36 cellular contexts compared by ENCODE assay signal in the genomic region with DNA sequence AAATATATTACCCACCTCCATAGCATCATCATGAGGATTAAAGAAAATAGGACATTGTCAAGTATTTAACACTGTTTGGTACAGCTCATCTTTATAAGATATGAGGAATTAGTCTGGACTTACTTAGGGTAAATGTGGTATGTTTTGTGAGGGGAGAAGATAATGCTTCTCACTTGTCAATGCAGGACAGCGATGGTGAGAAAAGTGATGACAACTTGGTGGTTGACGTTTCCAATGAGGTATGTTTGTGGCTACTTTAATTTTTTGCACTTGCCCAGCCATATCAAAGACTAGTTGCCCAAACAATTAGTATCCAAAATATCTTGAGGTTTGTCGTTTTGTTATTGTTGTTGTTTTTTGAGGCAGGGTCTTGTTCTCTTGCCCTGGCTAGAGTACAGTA.
"Had no signal": no experiment of that assay in that cellular context is flagged by ENCODE, and none has a peak within 500 bp of the region (broad histone marks: within the 10 kb centered on the region; RNA-seq: fewer than 3 reads in every experiment).

No MANE protein-coding gene starts in this region.

- H3K4me3 Mint-ChIP-seq: activated B cell treated with CpG ODN at 0.5 μM for 24 hours; activated CD4-positive, alpha-beta memory T cell treated with anti-CD3 and anti-CD28 coated beads for 36 hours; activated CD4-positive, alpha-beta T cell treated with anti-CD3 and anti-CD28 coated beads, Interleukin-2, amount 10 ng/mL, durations not matched to agents 24 days and 14 days; activated CD8-positive, alpha-beta T cell treated with anti-CD3 and anti-CD28 coated beads for 36 hours; activated naive CD4-positive, alpha-beta T cell treated with anti-CD3 and anti-CD28 coated beads for 36 hours; activated naive CD8-positive, alpha-beta T cell treated with anti-CD3 and anti-CD28 coated beads for 36 hours; activated T-cell treated with anti-CD3 and anti-CD28 coated beads, Interleukin-2, amount 50 U/mL, for 4 hours; activated T-cell treated with anti-CD3 and anti-CD28 coated beads, Interleukin-2, amount 50 U/mL, for 72 hours; activated T-helper 1 cell treated with anti-CD3 and anti-CD28 coated beads, Interleukin-12 subunit alpha, Interleukin-12 subunit beta, Interleukin-2, Interleukin-4 antibody, amounts not matched to agents 30 ng/mL and 10 ng/mL and 1 ng/mL, durations not matched to agents 14 hours and 24 hours and 36 hours; activated T-helper 17 cell treated with anti-CD3 and anti-CD28 coated beads, Interleukin-2, amount 50 U/mL, for 72 hours; brain; central memory CD8-positive, alpha-beta T cell; T-cell; T-helper 2 cell treated with Interferon-gamma antibody and Interleukin-4, amounts not matched to agents 5 μg/mL and 100 μg/mL, for 36 hours had no signal

- H3K27ac ChIP-seq: adrenal gland, ascending aorta, cardiac muscle cell, VCaP had no signal

- H3K27me3 ChIP-seq: adrenal gland, ascending aorta, cardiac muscle cell had no signal

- H3K9me3 Mint-ChIP-seq: activated B cell treated with CpG ODN at 0.5 μM for 24 hours; activated CD4-positive, alpha-beta memory T cell treated with anti-CD3 and anti-CD28 coated beads for 36 hours; activated CD8-positive, alpha-beta T cell treated with anti-CD3 and anti-CD28 coated beads for 36 hours; activated naive CD4-positive, alpha-beta T cell treated with anti-CD3 and anti-CD28 coated beads for 36 hours; activated naive CD4-positive, alpha-beta T cell treated with anti-CD3 and anti-CD28 coated beads, Interleukin-2, amount 50 U/mL, for 72 hours; activated T-cell treated with anti-CD3 and anti-CD28 coated beads, Interleukin-2, amount 50 U/mL, for 4 hours; activated T-cell treated with anti-CD3 and anti-CD28 coated beads, Interleukin-2, amount 50 U/mL, for 72 hours; activated T-helper 1 cell treated with anti-CD3 and anti-CD28 coated beads, Interleukin-12 subunit alpha, Interleukin-12 subunit beta, Interleukin-2, Interleukin-4 antibody, amounts not matched to agents 30 ng/mL and 10 ng/mL and 1 ng/mL, durations not matched to agents 14 hours and 24 hours and 36 hours; activated T-helper 17 cell treated with anti-CD3 and anti-CD28 coated beads, Interleukin-2, amount 50 U/mL, for 72 hours; brain; central memory CD8-positive, alpha-beta T cell; T-cell; T-helper 2 cell treated with Interferon-gamma antibody and Interleukin-4, amounts not matched to agents 5 μg/mL and 100 μg/mL, for 36 hours had no signal

- H3K27me3 Mint-ChIP-seq: activated B cell treated with CpG ODN at 0.5 μM for 24 hours; activated CD4-positive, alpha-beta memory T cell treated with anti-CD3 and anti-CD28 coated beads for 36 hours; activated CD4-positive, alpha-beta T cell treated with anti-CD3 and anti-CD28 coated beads, Interleukin-2, amount 10 ng/mL, durations not matched to agents 24 days and 14 days; activated CD8-positive, alpha-beta T cell treated with anti-CD3 and anti-CD28 coated beads for 36 hours; activated naive CD8-positive, alpha-beta T cell treated with anti-CD3 and anti-CD28 coated beads for 36 hours; activated T-helper 17 cell treated with anti-CD3 and anti-CD28 coated beads, Interleukin-2, amount 50 U/mL, for 72 hours; central memory CD8-positive, alpha-beta T cell; T-cell had no signal

- H3K36me3 ChIP-seq: cardiac muscle cell had no signal

- H3K4me1 ChIP-seq: ascending aorta had no signal

- DNase-seq: activated B cell treated with CpG ODN at 0.5 μM for 24 hours; activated CD4-positive, alpha-beta memory T cell treated with anti-CD3 and anti-CD28 coated beads for 36 hours; activated CD4-positive, alpha-beta T cell treated with anti-CD3 and anti-CD28 coated beads for 4 hours; activated CD4-positive, alpha-beta T cell treated with anti-CD3 and anti-CD28 coated beads, Interleukin-2, amount 10 ng/mL, durations not matched to agents 24 days and 14 days; activated CD4-positive, alpha-beta T cell treated with anti-CD3 and anti-CD28 coated beads, Interleukin-2, amount 50 U/mL, for 1 hour; activated CD4-positive, alpha-beta T cell treated with anti-CD3 and anti-CD28 coated beads, Interleukin-2, amount 50 U/mL, for 4 hours; activated CD4-positive, CD25-positive, alpha-beta regulatory T cell treated with anti-CD3 and anti-CD28 coated beads, Interleukin-2, amount 50 U/mL, for 72 hours; activated CD8-positive, alpha-beta memory T cell treated with anti-CD3 and anti-CD28 coated beads, Interleukin-2, amount 50 U/mL, for 4 hours; activated CD8-positive, alpha-beta T cell treated with anti-CD3 and anti-CD28 coated beads for 36 hours; activated effector memory CD4-positive, alpha-beta T cell treated with anti-CD3 and anti-CD28 coated beads, Interleukin-2, amount 50 U/mL, for 16 hours; activated gamma-delta T cell treated with Interleukin-2 at 50 U/mL for 16 hours; activated naive CD4-positive, alpha-beta T cell; activated naive CD4-positive, alpha-beta T cell treated with anti-CD3 and anti-CD28 coated beads for 36 hours; activated naive CD4-positive, alpha-beta T cell treated with anti-CD3 and anti-CD28 coated beads, Interleukin-2, amount 50 U/mL, for 16 hours; activated naive CD8-positive, alpha-beta T cell treated with anti-CD3 and anti-CD28 coated beads for 36 hours; activated T-cell treated with anti-CD3 and anti-CD28 coated beads for 4 hours; activated T-cell treated with anti-CD3 and anti-CD28 coated beads, Interleukin-2, amount 50 U/mL, for 1 hour; activated T-cell treated with anti-CD3 and anti-CD28 coated beads, Interleukin-2, amount 50 U/mL, for 4 hours; activated T-cell treated with anti-CD3 and anti-CD28 coated beads, Interleukin-2, amount 50 U/mL, for 72 hours; adrenal gland; amniotic stem cell; anterior cingulate cortex; caudate nucleus; cerebellar nuclear complex; T-cell; T-helper 2 cell; T-helper 9 cell had no signal

- H3K4me1 Mint-ChIP-seq: activated naive CD8-positive, alpha-beta T cell treated with anti-CD3 and anti-CD28 coated beads for 36 hours had no signal

- H3K9me3 ChIP-seq: adrenal gland, ascending aorta had no signal

- H3K4me3 ChIP-seq: adrenal gland, ascending aorta, cardiac muscle cell had no signal

- ATAC-seq: activated CD8-positive, alpha-beta T cell treated with anti-CD3 and anti-CD28 coated beads for 36 hours; activated naive CD4-positive, alpha-beta T cell treated with anti-CD3 and anti-CD28 coated beads, Interleukin-2, amount 50 U/mL, for 72 hours; activated T-cell treated with anti-CD3 and anti-CD28 coated beads, Interleukin-2, amount 50 U/mL, for 4 hours; activated T-cell treated with anti-CD3 and anti-CD28 coated beads, Interleukin-2, amount 50 U/mL, for 72 hours; activated T-helper 17 cell treated with anti-CD3 and anti-CD28 coated beads, Interleukin-2, amount 50 U/mL, for 72 hours; T-cell had no signal

- H3K27ac Mint-ChIP-seq: activated B cell treated with CpG ODN at 0.5 μM for 24 hours; activated CD4-positive, alpha-beta memory T cell treated with anti-CD3 and anti-CD28 coated beads for 36 hours; activated CD4-positive, alpha-beta T cell treated with anti-CD3 and anti-CD28 coated beads, Interleukin-2, amount 10 ng/mL, durations not matched to agents 24 days and 14 days; activated CD8-positive, alpha-beta T cell treated with anti-CD3 and anti-CD28 coated beads for 36 hours; activated naive CD4-positive, alpha-beta T cell treated with anti-CD3 and anti-CD28 coated beads for 36 hours; activated naive CD4-positive, alpha-beta T cell treated with anti-CD3 and anti-CD28 coated beads, Interleukin-2, amount 50 U/mL, for 72 hours; activated T-cell treated with anti-CD3 and anti-CD28 coated beads, Interleukin-2, amount 50 U/mL, for 72 hours; activated T-helper 1 cell treated with anti-CD3 and anti-CD28 coated beads, Interleukin-12 subunit alpha, Interleukin-12 subunit beta, Interleukin-2, Interleukin-4 antibody, amounts not matched to agents 30 ng/mL and 10 ng/mL and 1 ng/mL, durations not matched to agents 14 hours and 24 hours and 36 hours; activated T-helper 17 cell treated with anti-CD3 and anti-CD28 coated beads, Interleukin-2, amount 50 U/mL, for 72 hours; brain; T-cell; T-helper 2 cell treated with Interferon-gamma antibody and Interleukin-4, amounts not matched to agents 5 μg/mL and 100 μg/mL, for 36 hours had no signal
